In genomic region chr5:1487079-1487764, GRCh38 we compare ENCODE assay signal across 19 cellular contexts. TPM values are rescaled to one million over a fixed set of nuclear protein-coding genes. Genes with fewer than 3 reads are reported as not detected.
A peak's percentile ranks its signal among the peaks of the same experiment; 100 is the strongest.
DNase-seq lines count a peak whose midpoint lies in the region; ATAC-seq, FAIRE-seq and TF ChIP-seq lines count a peak whose summit lies in the region.
"Had no signal": no experiment of that assay in that cellular context is flagged by ENCODE, and none has a peak within 500 bp of the region (broad histone marks: within the 10 kb centered on the region; RNA-seq: fewer than 3 reads in every experiment).

No MANE protein-coding gene starts in this region.

- H3K4me2 ChIP-seq in OCI-LY3 (ENCODE audit: low read length) (peak overlapping the region; percentile 73), H1 (ENCODE audit: insufficient read depth in 1 of 2, low read depth in 2 of 2, low read length in 2 of 2) (no peak overlapping the region)

- no peak overlapping the region for H2AK5ac ChIP-seq in H1 (ENCODE audit: low read depth, low read length)

- no peak overlapping the region for H3K4me3 Mint-ChIP-seq in stimulated activated effector memory CD8-positive, alpha-beta T cell treated with anti-CD3 and anti-CD28 coated beads, Interleukin-12 subunit alpha, Interleukin-12 subunit beta, amount 100 ng/mL, for 72 hours

- 91% methylated on average over 27 of the region's 27 CpGs; no CpG with 5 or more reads in 1 of the 2 experiments for WGBS in H1 (ENCODE audit: extremely low coverage in 1 of 2, insufficient coverage in 1 of 2, insufficient read length in 1 of 2, insufficient replicate concordance in 2 of 2, low coverage in 1 of 2, low lambda C conversion rate in 2 of 2, missing lambda C conversion rate in 1 of 2), 2 experiments
- 80% methylated on average over 26 of the region's 27 CpGs; no CpG with 5 or more reads in 1 of the 2 donors for WGBS in transverse colon (ENCODE audit: low coverage in 1 of 2), 2 donors

- no peaks in the 10 kb centered on the region for H3K23me2 ChIP-seq in H1 (ENCODE audit: low read depth, low read length)

- peak overlapping the region; percentile 93 for H3K27ac Mint-ChIP-seq in stimulated activated effector memory CD8-positive, alpha-beta T cell treated with anti-CD3 and anti-CD28 coated beads, Interleukin-12 subunit alpha, Interleukin-12 subunit beta, amount 100 ng/mL, for 72 hours

- TF ChIP-seq CTCF in GM12865 (IDR thresholded peaks at IDR 0.05; ENCODE audit: insufficient read depth, low read depth, low read length, missing control alignments) (no peak), OCI-LY3 (IDR thresholded peaks at IDR 0.05; ENCODE audit: low read depth, low read length) (no peak), H1 (IDR thresholded peaks at IDR 0.05; ENCODE audit: control extremely low read depth in 1 of 3, insufficient read depth in 1 of 3, low read depth in 1 of 3, low read length in 3 of 3) (no peak), transverse colon (IDR thresholded peaks at IDR 0.05) (no peak)

- ATAC-seq in stimulated activated effector memory CD8-positive, alpha-beta T cell treated with anti-CD3 and anti-CD28 coated beads, Interleukin-12 subunit alpha, Interleukin-12 subunit beta, amount 100 ng/mL, for 72 hours = no peak
- ATAC-seq: HepG2 had no signal

- H3K9me3 ChIP-seq in OCI-LY3 (ENCODE audit: insufficient read depth, low read length) = no peaks in the 10 kb centered on the region
- H3K9me3 ChIP-seq in H1 (ENCODE audit: insufficient read depth in 2 of 2, low read depth in 1 of 2, low read length in 1 of 2) = no peaks in the 10 kb centered on the region
- no peaks in the 10 kb centered on the region for H3K9me3 ChIP-seq in transverse colon
- H3K9me3 ChIP-seq: Caco-2, Peyer's patch had no signal

- no peak overlapping the region for H3K23ac ChIP-seq in H1 (ENCODE audit: insufficient read length)

- H2BK15ac ChIP-seq in H1 (ENCODE audit: low read length) = no peak overlapping the region

- peaks cover 98% of the 10 kb centered on the region for H3K36me3 Mint-ChIP-seq in stimulated activated effector memory CD8-positive, alpha-beta T cell treated with anti-CD3 and anti-CD28 coated beads, Interleukin-12 subunit alpha, Interleukin-12 subunit beta, amount 100 ng/mL, for 72 hours

- no peak for TF ChIP-seq EP300 in H1 (IDR thresholded peaks at IDR 0.05; ENCODE audit: borderline replicate concordance in 1 of 2, low read depth in 2 of 2, low read length in 2 of 2)
- TF ChIP-seq EP300 in transverse colon (IDR thresholded peaks at IDR 0.05; ENCODE audit: low read depth) = no peak

- intact Hi-C loops in transverse colon (cut with DNase I; ENCODE audit: low total_unique reads) = no loop called here

- H4K5ac ChIP-seq in H1 (ENCODE audit: insufficient read length, low read depth, low read length) = no peak overlapping the region

- TF ChIP-seq RAD21 in H1 (IDR thresholded peaks at IDR 0.05 in 1 of 2, conservative IDR thresholded peaks at IDR 0.05 in 1 of 2; ENCODE audit: low read depth in 2 of 2, low read length in 2 of 2) = no peak

- H3K27ac ChIP-seq in OCI-LY3 (ENCODE audit: low read length) (peak overlapping the region; percentile 100), H1 (ENCODE audit: low read depth, low read length) (no peak overlapping the region), transverse colon (no peak overlapping the region)
- H3K27ac ChIP-seq: Peyer's patch, SK-N-MC had no signal

- H3K4me3 ChIP-seq in GM12865 (ENCODE audit: low read depth, low read length) (peak overlapping the region; percentile 73), OCI-LY3 (ENCODE audit: low read length) (peak overlapping the region; percentile 58), H1 (ENCODE audit: extremely low read depth in 1 of 4, insufficient read depth in 2 of 4, low read depth in 3 of 4, low read length in 4 of 4) (no peak overlapping the region), transverse colon (no peak overlapping the region)
- H3K4me3 ChIP-seq: Peyer's patch, SK-N-MC had no signal

- H2AFZ ChIP-seq in OCI-LY3 (ENCODE audit: low read depth, low read length) (no peak overlapping the region), H1 (ENCODE audit: low read length) (no peak overlapping the region)

- H3K56ac ChIP-seq in H1 (replicated peaks; ENCODE audit: insufficient read length, low read depth, low read length) = no peak overlapping the region

- H3K79me2 ChIP-seq in OCI-LY3 (ENCODE audit: low read length) (peaks cover 83% of the 10 kb centered on the region), H1 (ENCODE audit: control insufficient read depth in 1 of 2, insufficient read depth in 2 of 2, low read length in 2 of 2) (peaks cover 0 to 4% of the 10 kb centered on the region in 2 experiments; a peak in 1 of 4 replicates)

- H3K4ac ChIP-seq in H1 (replicated peaks; ENCODE audit: insufficient read length, low read depth, low read length) = no peak overlapping the region

- no peak for DNase-seq in GM12865 (ENCODE audit: low read depth)
- DNase-seq in H1 (ENCODE audit: low read depth in 1 of 2, low spot score in 2 of 2) = no peak
- no peak for DNase-seq in stimulated activated effector memory CD8-positive, alpha-beta T cell treated with anti-CD3 and anti-CD28 coated beads, Interleukin-12 subunit alpha, Interleukin-12 subunit beta, amount 100 ng/mL, for 72 hours (ENCODE audit: low spot score in 2 of 2)
- DNase-seq in GF-D8 (lab: John Stamatoyannopoulos, UW) = no peak
- no peak for DNase-seq in NK-92 treated with Interleukin-12 subunit alpha and Interleukin-12 subunit beta, amount 100 ng/mL, for 24 hours (lab: John Stamatoyannopoulos, UW)
- no peak for DNase-seq in transverse colon
- DNase-seq: Caco-2, DMS153, NCI-H1092 treated with DMSO at 0.1 percent for 48 hours, NCI-H2081 treated with DMSO at 0.1 percent for 48 hours, NCI-H2227 treated with DMSO at 0.1 percent for 48 hours, NCI-H524 treated with DMSO at 0.1 percent for 48 hours, Peyer's patch, Right ventricle myocardium superior had no signal

- no peak overlapping the region for H2BK12ac ChIP-seq in H1 (ENCODE audit: low read depth, low read length)

- H3K27me3 ChIP-seq in OCI-LY3 (ENCODE audit: low read depth, low read length) (no peaks in the 10 kb centered on the region), H1 (replicated peaks in 1 of 4; ENCODE audit: control insufficient read depth in 3 of 4, extremely low read depth in 1 of 4, insufficient read depth in 3 of 4, low read length in 3 of 4) (no peaks in the 10 kb centered on the region), transverse colon (no peaks in the 10 kb centered on the region)
- H3K27me3 ChIP-seq: Peyer's patch had no signal

- H2BK20ac ChIP-seq in H1 (ENCODE audit: low read length) = no peak overlapping the region

- H3K36me3 ChIP-seq in OCI-LY3 (replicated peaks; ENCODE audit: low read depth, low read length) = peaks cover 66% of the 10 kb centered on the region
- H3K36me3 ChIP-seq in H1 (ENCODE audit: control insufficient read depth in 2 of 4, insufficient read depth in 4 of 4, low read length in 3 of 4) = peaks cover 34 to 71% (median 64%) of the 10 kb centered on the region in 4 experiments
- no peaks in the 10 kb centered on the region for H3K36me3 ChIP-seq in transverse colon

- peaks cover 13% of the 10 kb centered on the region; the same call in 1 of the 2 replicates for H3K79me1 ChIP-seq in H1 (ENCODE audit: low read depth, low read length)

- peak overlapping the region; percentile 38 for H4K8ac ChIP-seq in H1 (ENCODE audit: extremely low read depth, insufficient read depth, low read length)

- no peak overlapping the region for H4K91ac ChIP-seq in H1 (replicated peaks; ENCODE audit: insufficient read length, low read length)

- peaks cover 97% of the 10 kb centered on the region for H3K4me1 ChIP-seq in OCI-LY3 (ENCODE audit: low read length)
- no peaks in the 10 kb centered on the region for H3K4me1 ChIP-seq in H1 (replicated peaks in 1 of 4; ENCODE audit: control insufficient read depth in 3 of 4, insufficient read depth in 4 of 4, low read length in 3 of 4)
- peaks cover 0 to 7% (median 0%) of the 10 kb centered on the region in 4 donors for H3K4me1 ChIP-seq in transverse colon
- H3K4me1 ChIP-seq: Caco-2 had no signal

- H4K20me1 ChIP-seq in OCI-LY3 (ENCODE audit: insufficient read depth, low read length) (no peaks in the 10 kb centered on the region), H1 (replicated peaks in 1 of 2; ENCODE audit: control insufficient read depth in 1 of 2, insufficient read depth in 2 of 2, low read length in 2 of 2) (peaks cover 12 to 20% of the 10 kb centered on the region in 2 experiments)

- CTCF ChIA-PET in H1 (lab: Charles Lee; ENCODE audit: partially characterized antibody) = interaction anchor here (0.6 to 1.8 kb wide), 7 partner anchors 9 to 497 kb away, joined by 3 to 7 read pairs (median 3); no protein-coding TSS in a partner anchor

- peak overlapping the region; percentile 89 for H3K9ac ChIP-seq in OCI-LY3 (ENCODE audit: low read length)
- H3K9ac ChIP-seq in H1 (replicated peaks in 1 of 4; ENCODE audit: extremely low read depth in 1 of 4, low read depth in 3 of 4, low read length in 3 of 4) = no peak overlapping the region

- peaks cover 76% of the 10 kb centered on the region for H3K4me1 Mint-ChIP-seq in stimulated activated effector memory CD8-positive, alpha-beta T cell treated with anti-CD3 and anti-CD28 coated beads, Interleukin-12 subunit alpha, Interleukin-12 subunit beta, amount 100 ng/mL, for 72 hours

- H2BK120ac ChIP-seq in H1 (replicated peaks; ENCODE audit: low read depth, low read length) = no peak overlapping the region

- no peaks in the 10 kb centered on the region for H3K9me3 Mint-ChIP-seq in stimulated activated effector memory CD8-positive, alpha-beta T cell treated with anti-CD3 and anti-CD28 coated beads, Interleukin-12 subunit alpha, Interleukin-12 subunit beta, amount 100 ng/mL, for 72 hours

- TF ChIP-seq POLR2A in H1 (IDR thresholded peaks at IDR 0.05; ENCODE audit: control extremely low read depth in 1 of 2, low read depth in 2 of 2, low read length in 2 of 2) (no peak), transverse colon (IDR thresholded peaks at IDR 0.05) (no peak)

- FAIRE-seq in H1 (lab: Jason Lieb, UNC) = no peak
- FAIRE-seq: H54, HepG2 had no signal

- in situ Hi-C loops in transverse colon (cut with MboI; ENCODE audit: low pct_ligation_motif_present in 1 of 4, low pct_unique_long_range_greater_than_20kb in 1 of 4, low sequenced_read_pairs in 3 of 4) = loop anchor here in 1 of 4 donors (25.0 kb wide), 1 partner anchor 150 kb away; no protein-coding TSS in a partner anchor

- peak overlapping the region; percentile 52; the same call in 1 of the 2 replicates for H2BK5ac ChIP-seq in H1 (ENCODE audit: low read depth, low read length)

- POLR2A ChIA-PET in H1 (lab: Charles Lee; ENCODE audit: partially characterized antibody) = interaction anchor here (0.6 to 1.2 kb wide), 2 partner anchors 25 to 1636 kb away, joined by 3 to 4 read pairs; no protein-coding TSS in a partner anchor

- no peak overlapping the region for H3K14ac ChIP-seq in H1 (ENCODE audit: insufficient read length)

- H3K18ac ChIP-seq in H1 (ENCODE audit: extremely low read depth, low read length) = no peak overlapping the region

RNA-seq across cellular contexts. Expression of gene LPCAT1, which starts 36.5 kb away (rescaled TPM):
- 260 and 266 TPM in 2 replicates for total RNA-seq in H1 (2021; fragmentation: NEBNext Ultra II Directional; extraction: Animal tissue kit (Norgen Biotek cat#: 25700))
- polyA plus RNA-seq in H1 (2011; rRNA removed) = 107 and 168 TPM in 2 replicates
- polyA plus RNA-seq in H1 (2011; cell fraction: cytosol; rRNA removed) = 145 TPM
- 161 TPM for polyA plus RNA-seq in H1 (2011; cell fraction: nucleus; rRNA removed)
- 129 to 148 TPM (median 136 TPM) in 4 replicates for polyA plus RNA-seq in H1 (2012, experiment 1 of 2)
- polyA plus RNA-seq in H1 (2012, experiment 2 of 2) = 146 TPM
- 245 TPM for polyA plus RNA-seq in H1 (2013, experiment 1 of 2)
- 311 TPM for polyA plus RNA-seq in H1 (2013, experiment 2 of 2)
- 76.4 and 90.5 TPM in 2 replicates for polyA minus RNA-seq in H1 (2011; rRNA and poly(A)+ RNA removed)
- 92.9 TPM for polyA minus RNA-seq in H1 (2011; cell fraction: cytosol; rRNA and poly(A)+ RNA removed)
- 64.8 TPM for polyA minus RNA-seq in H1 (2011; cell fraction: nucleus; rRNA and poly(A)+ RNA removed)
- 10 to 100 TPM in 3 of 4 donors, 1 to 10 TPM in 1; 10.0 to 50.5 (median 21.0) TPM for total RNA-seq in transverse colon

RNA-seq across cellular contexts. Expression of gene SLC6A3, which starts 42.0 kb away (rescaled TPM):
- total RNA-seq in H1 (2021; fragmentation: NEBNext Ultra II Directional; extraction: Animal tissue kit (Norgen Biotek cat#: 25700)) = 0.46 and 0.48 TPM in 2 replicates
- polyA plus RNA-seq in H1 (2011; rRNA removed) = 0.86 and 0.91 TPM in 2 replicates
- polyA plus RNA-seq in H1 (2011; cell fraction: cytosol; rRNA removed) = 0.57 TPM
- polyA plus RNA-seq in H1 (2011; cell fraction: nucleus; rRNA removed) = 1.9 TPM
- polyA plus RNA-seq in H1 (2012, experiment 1 of 2) = 0.55 to 0.88 TPM (median 0.75 TPM) in 4 replicates
- 0.58 TPM for polyA plus RNA-seq in H1 (2012, experiment 2 of 2)
- 0.77 TPM for polyA plus RNA-seq in H1 (2013, experiment 1 of 2)
- 0.94 TPM for polyA plus RNA-seq in H1 (2013, experiment 2 of 2)
- 1.0 and 1.1 TPM in 2 replicates for polyA minus RNA-seq in H1 (2011; rRNA and poly(A)+ RNA removed)
- 0.44 TPM for polyA minus RNA-seq in H1 (2011; cell fraction: cytosol; rRNA and poly(A)+ RNA removed)
- polyA minus RNA-seq in H1 (2011; cell fraction: nucleus; rRNA and poly(A)+ RNA removed) = 0.50 TPM
- not detected for total RNA-seq in transverse colon
- total RNA-seq: Caco-2, HepG2, MCF 10A, Right ventricle myocardium superior had no signal

Comparison
In these comparisons a context has a peak if more than half of its experiments do, and no peak if none do; other contexts are left out.
1. H3K4me3 ChIP-seq: peak in GM12865 (single experiment) and OCI-LY3 (single experiment); none in H1 (0 of 4) and transverse colon (0 of 4).